Comparison of ENCODE assay signal across 17 cellular contexts in the genomic region with DNA sequence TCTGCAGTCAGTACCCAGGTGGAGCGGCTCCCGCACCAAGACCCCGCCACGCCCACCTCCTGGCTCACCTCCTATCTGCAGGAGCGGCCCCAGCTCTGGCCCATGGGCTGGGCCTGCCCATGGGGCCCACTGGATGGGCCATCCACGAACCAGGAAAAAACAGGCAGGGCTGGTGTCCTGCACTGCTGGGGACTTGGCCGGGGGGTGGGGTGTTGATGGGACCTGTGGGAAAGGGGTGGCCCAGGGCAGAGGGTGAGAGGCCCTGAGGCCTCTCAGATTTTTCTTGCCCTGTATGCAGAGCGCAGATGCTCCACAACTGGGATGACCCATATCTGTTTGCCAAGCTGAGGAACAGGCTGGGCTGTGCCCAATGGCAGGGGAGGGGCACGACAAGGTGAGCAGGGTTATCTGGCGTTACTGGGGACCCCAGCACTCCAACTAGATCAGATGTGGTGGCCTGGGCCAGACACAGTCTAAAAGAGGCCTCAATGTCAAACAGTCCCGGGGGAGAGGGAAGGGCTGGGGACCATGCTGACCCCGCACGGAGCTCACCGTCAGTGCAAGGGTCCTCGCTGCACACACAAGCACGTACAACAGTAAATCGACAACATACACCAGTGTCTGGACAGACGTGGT. TPM values are rescaled to one million over a fixed set of nuclear protein-coding genes. Genes with fewer than 3 reads are reported as not detected.
DNase-seq lines count a peak whose midpoint lies in the region; ATAC-seq, FAIRE-seq and TF ChIP-seq lines count a peak whose summit lies in the region.
"Had no signal": no experiment of that assay in that cellular context is flagged by ENCODE, and none has a peak within 500 bp of the region (broad histone marks: within the 10 kb centered on the region; RNA-seq: fewer than 3 reads in every experiment).

No MANE protein-coding gene starts in this region.

- H3K4me3 ChIP-seq in Caco-2 (ENCODE audit: low read depth, low read length) (no peak overlapping the region), kidney (ENCODE audit: low read length in 2 of 2) (no peak overlapping the region), sigmoid colon (no peak overlapping the region)

- CTCF ChIA-PET in Caco-2 (lab: Charles Lee), result no interaction called here

- H3K36me3 ChIP-seq in Caco-2 (ENCODE audit: control insufficient read depth, insufficient read depth, low read length) (peaks cover 3% of the 10 kb centered on the region), kidney (ENCODE audit: control insufficient read depth in 1 of 2, insufficient read depth in 2 of 2, low read length in 2 of 2) (peaks cover under 1 to 10% of the 10 kb centered on the region in 2 donors), sigmoid colon (peaks cover 3 to 5% (median 4%) of the 10 kb centered on the region in 4 donors)

- DNase-seq in Caco-2 (no peak), kidney (peak; percentile 55), sigmoid colon (peak; percentile 63), COLO829 (ENCODE audit: low spot score) (no peak), GM20000 (ENCODE audit: low spot score) (no peak)
- no peak for DNase-seq in activated CD8-positive, alpha-beta memory T cell treated with anti-CD3 and anti-CD28 coated beads, Interleukin-2, amount 50 U/mL, for 4 hours
- DNase-seq: activated CD8-positive, alpha-beta T cell treated with anti-CD3 and anti-CD28 coated beads for 36 hours; activated effector memory CD4-positive, alpha-beta T cell treated with anti-CD3 and anti-CD28 coated beads, Interleukin-2, amount 50 U/mL, for 16 hours; effector CD4-positive, alpha-beta T cell; KG1; mesendoderm; NCI-H345 had no signal

- BruUV-seq in Caco-2 (replicated peaks; lab: Mats Ljungman, UMichigan), result no TSS peak

- H3K9me3 ChIP-seq in Caco-2, result no peaks in the 10 kb centered on the region
- H3K9me3 ChIP-seq in kidney (ENCODE audit: control insufficient read depth in 1 of 2, low read length in 2 of 2), result no peaks in the 10 kb centered on the region
- H3K9me3 ChIP-seq in sigmoid colon, result no peaks in the 10 kb centered on the region

- no peak for TF ChIP-seq EP300 in sigmoid colon (IDR thresholded peaks at IDR 0.05)

- H3K4me1 Mint-ChIP-seq in Caco-2 (ENCODE audit: low read depth, unreplicated experiment), result peaks cover 7% of the 10 kb centered on the region
- H3K4me1 Mint-ChIP-seq in activated T-helper 17 cell treated with anti-CD3 and anti-CD28 coated beads, Interleukin-2, amount 50 U/mL, for 72 hours, result no peaks in the 10 kb centered on the region

- no peak for FAIRE-seq in kidney (lab: Jason Lieb, UNC)

- 57 to 82% methylated on average over 18 of the region's 18 CpGs for WGBS in sigmoid colon, 2 donors

- ATAC-seq in activated T-helper 17 cell treated with anti-CD3 and anti-CD28 coated beads, Interleukin-2, amount 50 U/mL, for 72 hours (replicated peaks), result no peak
- ATAC-seq in GM18520 (IDR thresholded peaks at IDR 0.05; ENCODE audit: unreplicated experiment), result no peak
- ATAC-seq: activated CD8-positive, alpha-beta T cell treated with anti-CD3 and anti-CD28 coated beads for 36 hours had no signal

- no peaks in the 10 kb centered on the region for H3K9me3 Mint-ChIP-seq in Caco-2 (ENCODE audit: unreplicated experiment)
- H3K9me3 Mint-ChIP-seq in activated T-helper 17 cell treated with anti-CD3 and anti-CD28 coated beads, Interleukin-2, amount 50 U/mL, for 72 hours, result no peaks in the 10 kb centered on the region
- H3K9me3 Mint-ChIP-seq: activated CD8-positive, alpha-beta T cell treated with anti-CD3 and anti-CD28 coated beads for 36 hours had no signal

- H3K36me3 Mint-ChIP-seq in Caco-2 (ENCODE audit: insufficient read depth, unreplicated experiment), result peaks cover 27% of the 10 kb centered on the region
- H3K36me3 Mint-ChIP-seq in activated T-helper 17 cell treated with anti-CD3 and anti-CD28 coated beads, Interleukin-2, amount 50 U/mL, for 72 hours (ENCODE audit: low read depth), result peaks cover 18% of the 10 kb centered on the region

- no peaks in the 10 kb centered on the region for H3K27me3 ChIP-seq in Caco-2 (replicated peaks; ENCODE audit: control insufficient read depth, insufficient read depth, low read length)
- H3K27me3 ChIP-seq in sigmoid colon, result no peaks in the 10 kb centered on the region

- H3K9ac ChIP-seq in kidney (ENCODE audit: low read length in 2 of 2), result no peak overlapping the region

- H3K27ac Mint-ChIP-seq in Caco-2 (ENCODE audit: unreplicated experiment), result peak overlapping the region; percentile 92
- H3K27ac Mint-ChIP-seq in activated T-helper 17 cell treated with anti-CD3 and anti-CD28 coated beads, Interleukin-2, amount 50 U/mL, for 72 hours, result no peak overlapping the region

- no peak for TF ChIP-seq POLR2A in sigmoid colon (IDR thresholded peaks at IDR 0.05)

- POLR2A ChIA-PET in Caco-2 (lab: Charles Lee), result no interaction called here

- no peak overlapping the region for H3K4me3 Mint-ChIP-seq in Caco-2 (ENCODE audit: unreplicated experiment)
- peak overlapping the region; percentile 84 for H3K4me3 Mint-ChIP-seq in activated T-helper 17 cell treated with anti-CD3 and anti-CD28 coated beads, Interleukin-2, amount 50 U/mL, for 72 hours

- intact Hi-C loops in Caco-2 (cut with micrococcal nuclease; ENCODE audit: unreplicated experiment), result no loop called here
- intact Hi-C loops in kidney (cut with DNase I), result no loop called here
- intact Hi-C loops in sigmoid colon (cut with DNase I), result loop anchor here (2.0 kb wide), 1 partner anchor 15 kb away; no protein-coding TSS in a partner anchor

- peaks cover 49% of the 10 kb centered on the region for H3K4me1 ChIP-seq in Caco-2
- peaks cover 20 to 38% of the 10 kb centered on the region in 2 donors for H3K4me1 ChIP-seq in kidney (ENCODE audit: control insufficient read depth in 1 of 2, insufficient read depth in 1 of 2, low read depth in 1 of 2, low read length in 2 of 2)
- peaks cover 0 to 33% (median 21%) of the 10 kb centered on the region in 4 donors for H3K4me1 ChIP-seq in sigmoid colon

- TF ChIP-seq CTCF in Caco-2 (IDR thresholded peaks at IDR 0.05; ENCODE audit: insufficient read depth in 1 of 2, low read depth in 1 of 2, low read length in 1 of 2, severe bottlenecking in 1 of 2, unreplicated experiment in 1 of 2) (no peak), kidney (IDR thresholded peaks at IDR 0.05; ENCODE audit: borderline replicate concordance, extremely low read depth, insufficient read depth) (no peak), sigmoid colon (IDR thresholded peaks at IDR 0.05) (no peak), GM20000 (IDR thresholded peaks at IDR 0.05; ENCODE audit: extremely low read depth, missing control alignments) (no peak)

- H3K27ac ChIP-seq in kidney (ENCODE audit: low read depth in 2 of 2, low read length in 2 of 2) (no peak overlapping the region), sigmoid colon (no peak overlapping the region)
- H3K27ac ChIP-seq: HL-60 had no signal

- no peaks in the 10 kb centered on the region for H3K27me3 Mint-ChIP-seq in Caco-2 (ENCODE audit: insufficient read depth, unreplicated experiment)
- no peaks in the 10 kb centered on the region for H3K27me3 Mint-ChIP-seq in activated T-helper 17 cell treated with anti-CD3 and anti-CD28 coated beads, Interleukin-2, amount 50 U/mL, for 72 hours
- H3K27me3 Mint-ChIP-seq: activated CD8-positive, alpha-beta T cell treated with anti-CD3 and anti-CD28 coated beads for 36 hours had no signal

RNA-seq across cellular contexts. Expression of a gene that starts 2.6 kb away (rescaled TPM):
- total RNA-seq in Caco-2 (2022) (39.6 and 41.1 TPM in 2 replicates), kidney (107 TPM), sigmoid colon (10 to 100 TPM; 26.3 to 50.0 (median 41.8) TPM)
- total RNA-seq in activated T-helper 17 cell treated with anti-CD3 and anti-CD28 coated beads, Interleukin-2, amount 50 U/mL, for 72 hours, result 100 to 1,000 TPM in 1 of 2 donors, 10 to 100 TPM in 1; 94.8 to 235 TPM
- polyA plus RNA-seq in kidney (ENCODE audit: insufficient read depth, low read depth, low replicate concordance) (96.5 TPM), sigmoid colon (100 to 1,000 TPM in 1 of 3 donors, 10 to 100 TPM in 2; 34.8 to 126 (median 60.1) TPM)

RNA-seq across cellular contexts. Expression of a gene that starts 39.5 kb away (rescaled TPM):
- total RNA-seq in Caco-2 (2022) (38.1 and 43.3 TPM in 2 replicates), kidney (54.0 TPM), sigmoid colon (10 to 100 TPM; 15.5 to 26.5 (median 23.1) TPM)
- total RNA-seq in activated T-helper 17 cell treated with anti-CD3 and anti-CD28 coated beads, Interleukin-2, amount 50 U/mL, for 72 hours, result 10 to 100 TPM; 22.7 to 38.6 TPM
- polyA plus RNA-seq in kidney (ENCODE audit: insufficient read depth, low read depth, low replicate concordance) (37.3 TPM), sigmoid colon (10 to 100 TPM in 2 of 3 donors, 1 to 10 TPM in 1; 9.2 to 97.7 (median 11.4) TPM)

RNA-seq across cellular contexts. Expression of a gene that starts 39.7 kb away (rescaled TPM):
- total RNA-seq in Caco-2 (2022) (31.6 and 35.7 TPM in 2 replicates), kidney (28.4 TPM), sigmoid colon (10 to 100 TPM; 11.4 to 23.9 (median 15.4) TPM)
- 10 to 100 TPM; 19.5 to 21.9 TPM for total RNA-seq in activated T-helper 17 cell treated with anti-CD3 and anti-CD28 coated beads, Interleukin-2, amount 50 U/mL, for 72 hours
- polyA plus RNA-seq in kidney (ENCODE audit: insufficient read depth, low read depth, low replicate concordance) (27.2 TPM), sigmoid colon (10 to 100 TPM in 1 of 3 donors, 1 to 10 TPM in 2; 1.8 to 15.9 (median 2.1) TPM)

RNA-seq across cellular contexts. Expression of a gene that starts 54.6 kb away (rescaled TPM):
- total RNA-seq in Caco-2 (2022), result not detected in 2 replicates
- total RNA-seq in activated T-helper 17 cell treated with anti-CD3 and anti-CD28 coated beads, Interleukin-2, amount 50 U/mL, for 72 hours, result under 1 TPM; 0.09 to 0.42 TPM
- total RNA-seq in kidney, result 0.16 TPM
- polyA plus RNA-seq in kidney (ENCODE audit: insufficient read depth, low read depth, low replicate concordance), result not detected
- total RNA-seq in sigmoid colon, result not detected
- 1 to 10 TPM in 1 of 3 donors, not detected in 2; 1.6 TPM for polyA plus RNA-seq in sigmoid colon
- total RNA-seq: fibroblast of villous mesenchyme, osteoblast had no signal

Comparison
In these comparisons a context has a peak if more than half of its experiments do, and no peak if none do; other contexts are left out.
1. DNase-seq: peak in kidney (single experiment) and sigmoid colon (single experiment); none in Caco-2 (0 of 2), COLO829 (single experiment), GM20000 (single experiment) and activated CD8-positive, alpha-beta memory T cell treated with anti-CD3 and anti-CD28 coated beads, Interleukin-2, amount 50 U/mL, for 4 hours (single experiment).